Comparison of ENCODE assay signal across 15 cellular contexts in the genomic region with DNA sequence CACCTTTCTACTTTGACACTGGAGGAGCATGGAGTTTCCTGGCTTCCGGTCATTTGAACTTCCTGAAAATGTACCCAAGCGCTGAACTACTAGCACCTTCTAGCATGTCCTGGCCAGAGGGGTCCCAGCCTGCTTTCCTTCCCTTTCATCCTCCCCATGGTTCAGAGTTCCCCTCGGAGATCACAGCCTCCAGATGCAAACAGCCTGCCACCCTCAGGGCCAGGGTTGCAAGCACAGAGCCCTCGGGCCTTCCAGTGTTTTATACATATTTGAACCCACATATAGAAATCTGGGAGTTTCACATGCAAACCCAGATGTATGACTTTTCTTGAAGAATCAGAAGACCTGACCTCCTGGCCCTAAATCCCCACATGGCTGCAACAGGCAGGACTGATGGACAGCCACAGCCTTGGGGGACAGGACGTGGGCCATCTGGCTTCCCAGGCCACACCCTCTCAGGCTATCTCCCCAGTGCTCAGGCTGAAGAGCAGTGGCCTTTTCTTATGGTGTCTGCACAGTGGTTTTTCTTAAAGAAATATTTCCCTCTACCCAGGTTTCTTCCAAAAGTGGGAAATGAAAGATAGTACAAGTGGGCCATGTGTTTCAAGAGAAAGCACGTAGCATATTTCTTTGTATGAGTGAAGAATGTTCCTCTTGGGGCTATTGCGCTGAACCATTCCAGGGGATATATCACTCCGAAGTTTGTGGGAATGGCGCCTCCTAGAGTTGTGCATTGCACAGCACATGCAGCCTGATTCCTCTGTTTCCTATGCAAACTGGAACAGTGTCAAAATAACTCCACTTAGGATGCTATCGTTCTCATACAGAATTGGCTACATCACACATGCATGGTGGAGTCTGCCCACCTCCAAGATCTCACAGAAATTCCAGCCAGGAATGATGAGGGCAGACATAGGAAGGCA.
DNase-seq lines count a peak whose midpoint lies in the region; ATAC-seq, FAIRE-seq and TF ChIP-seq lines count a peak whose summit lies in the region.
"Had no signal": no experiment of that assay in that cellular context is flagged by ENCODE, and none has a peak within 500 bp of the region (broad histone marks: within the 10 kb centered on the region; RNA-seq: fewer than 3 reads in every experiment).

No MANE protein-coding gene starts in this region.

- H3K56ac ChIP-seq in mesendoderm (ENCODE audit: low read length) = no peak overlapping the region

- peak; percentile 51 for DNase-seq in BE2C
- peak; percentile 29 for DNase-seq in G401 (ENCODE audit: low spot score)
- no peak for DNase-seq in astrocyte (ENCODE audit: low read depth)
- peak; percentile 31 for DNase-seq in mesendoderm
- no peak for DNase-seq in GM23248
- DNase-seq in SIG-M5 (lab: John Stamatoyannopoulos, UW) = no peak
- DNase-seq: CD8-positive, alpha-beta T cell; GF-D8; KG1 had no signal

- WGBS in mesendoderm (ENCODE audit: extremely low coverage, insufficient coverage, low lambda C conversion rate) = no CpG with 5 or more reads among the region's 10 CpGs
- 79% methylated on average over 10 of the region's 10 CpGs for WGBS in GM23248 (ENCODE audit: low coverage in 1 of 2, low lambda C conversion rate in 2 of 2, missing lambda C conversion rate in 2 of 2), 2 experiments

- no peak overlapping the region for H2BK15ac ChIP-seq in mesendoderm (replicated peaks; ENCODE audit: low read depth)

- H3K4me2 ChIP-seq in astrocyte (ENCODE audit: low read length) (no peak overlapping the region), mesendoderm (ENCODE audit: low read length) (no peak overlapping the region), GM23248 (ENCODE audit: unreplicated experiment) (no peak overlapping the region)

- in situ Hi-C loops in G401 (cut with HindIII; ENCODE audit: low sequenced_read_pairs) (no loop called here), GM23248 (cut with MboI) (no loop called here)

- H2AFZ ChIP-seq in astrocyte (ENCODE audit: low read depth, low read length) (no peak overlapping the region), GM23248 (no peak overlapping the region)

- H3K27me3 ChIP-seq in BE2C (no peaks in the 10 kb centered on the region), astrocyte (ENCODE audit: insufficient read depth, low read length) (no peaks in the 10 kb centered on the region), mesendoderm (ENCODE audit: insufficient read depth, low read length, poor library complexity) (no peaks in the 10 kb centered on the region), GM23248 (replicated peaks; ENCODE audit: insufficient read depth) (no peaks in the 10 kb centered on the region)
- H3K27me3 ChIP-seq: colonic mucosa, pancreas, thyroid gland had no signal

- no peak for ATAC-seq in HG03469 (IDR thresholded peaks at IDR 0.05; ENCODE audit: unreplicated experiment)
- ATAC-seq: activated CD8-positive, alpha-beta T cell treated with anti-CD3 and anti-CD28 coated beads, Interleukin-2, amount 10 ng/mL, durations not matched to agents 7 days and 5 days; CD8-positive, alpha-beta T cell had no signal

- H3K27me3 Mint-ChIP-seq in astrocyte (ENCODE audit: low read depth, unreplicated experiment) = peaks cover 11% of the 10 kb centered on the region

- no peak overlapping the region for H4K8ac ChIP-seq in mesendoderm (ENCODE audit: low read depth, low read length)

- no peaks in the 10 kb centered on the region for H3K79me1 ChIP-seq in mesendoderm (ENCODE audit: low read length)

- no peaks in the 10 kb centered on the region for H3K36me3 Mint-ChIP-seq in astrocyte (ENCODE audit: low read depth, unreplicated experiment)
- H3K36me3 Mint-ChIP-seq: CD8-positive, alpha-beta T cell had no signal

- H3K4me3 Mint-ChIP-seq in astrocyte (ENCODE audit: unreplicated experiment) = no peak overlapping the region
- H3K4me3 Mint-ChIP-seq: activated CD8-positive, alpha-beta T cell treated with anti-CD3 and anti-CD28 coated beads, Interleukin-2, amount 10 ng/mL, durations not matched to agents 7 days and 5 days; CD8-positive, alpha-beta T cell had no signal

- H2BK120ac ChIP-seq in mesendoderm (ENCODE audit: low read depth, low read length) = no peak overlapping the region

- H3K4me3 ChIP-seq in BE2C (ENCODE audit: low read depth, low read length) = no peak overlapping the region
- H3K4me3 ChIP-seq in astrocyte (ENCODE audit: insufficient read depth, low read depth, low read length) = no peak overlapping the region
- no peak overlapping the region for H3K4me3 ChIP-seq in mesendoderm (ENCODE audit: low read length)
- H3K4me3 ChIP-seq in GM23248 = no peak overlapping the region
- H3K4me3 ChIP-seq: colonic mucosa, pancreas, skin epidermis, thyroid gland had no signal

- H4K5ac ChIP-seq in mesendoderm (ENCODE audit: low read length) = no peak overlapping the region

- no peak overlapping the region for H3K18ac ChIP-seq in mesendoderm (ENCODE audit: low read length)

- H3K27ac Mint-ChIP-seq in astrocyte (ENCODE audit: unreplicated experiment) = peak overlapping the region; percentile 17
- H3K27ac Mint-ChIP-seq: activated CD8-positive, alpha-beta T cell treated with anti-CD3 and anti-CD28 coated beads, Interleukin-2, amount 10 ng/mL, durations not matched to agents 7 days and 5 days; CD8-positive, alpha-beta T cell had no signal

- H3K27ac ChIP-seq in astrocyte (ENCODE audit: low read depth, low read length) = peak overlapping the region; percentile 20
- H3K27ac ChIP-seq in mesendoderm (ENCODE audit: low read depth, low read length) = no peak overlapping the region
- no peak overlapping the region for H3K27ac ChIP-seq in GM23248
- H3K27ac ChIP-seq: colonic mucosa, pancreas, skin epidermis, thyroid gland had no signal

- no peaks in the 10 kb centered on the region for H3K79me2 ChIP-seq in astrocyte (ENCODE audit: insufficient read depth, low read length)
- H3K79me2 ChIP-seq in mesendoderm (ENCODE audit: control insufficient read depth, insufficient read depth, low read length) = no peaks in the 10 kb centered on the region
- no peaks in the 10 kb centered on the region for H3K79me2 ChIP-seq in GM23248 (ENCODE audit: insufficient read depth)

- peaks cover 7% of the 10 kb centered on the region for H3K9me3 Mint-ChIP-seq in astrocyte (ENCODE audit: unreplicated experiment)
- H3K9me3 Mint-ChIP-seq: CD8-positive, alpha-beta T cell had no signal

- no peak for FAIRE-seq in astrocyte (lab: Jason Lieb, UNC)
- FAIRE-seq: pancreas had no signal

- H2AK5ac ChIP-seq in mesendoderm (ENCODE audit: low read length) = no peak overlapping the region

- no peaks in the 10 kb centered on the region for H4K20me1 ChIP-seq in astrocyte (ENCODE audit: insufficient read depth, low read length)
- no peaks in the 10 kb centered on the region for H4K20me1 ChIP-seq in GM23248 (ENCODE audit: insufficient read depth)

- H3K9me3 ChIP-seq in BE2C (no peaks in the 10 kb centered on the region), astrocyte (ENCODE audit: insufficient read depth, low read depth, low read length) (peaks cover 4% of the 10 kb centered on the region), GM23248 (ENCODE audit: low read depth) (no peaks in the 10 kb centered on the region)
- H3K9me3 ChIP-seq: colonic mucosa, pancreas, thyroid gland had no signal

- H3K4ac ChIP-seq in mesendoderm (ENCODE audit: low read depth, low read length) = no peak overlapping the region

- peaks cover 12% of the 10 kb centered on the region for H3K4me1 Mint-ChIP-seq in astrocyte (ENCODE audit: low read depth, unreplicated experiment)

- H3K9ac ChIP-seq in astrocyte (ENCODE audit: low read length) = no peak overlapping the region
- H3K9ac ChIP-seq in mesendoderm (ENCODE audit: low read length) = no peak overlapping the region
- no peak overlapping the region for H3K9ac ChIP-seq in GM23248

- H3F3A ChIP-seq in GM23248 (ENCODE audit: insufficient read depth) = no peaks in the 10 kb centered on the region

- peak; percentile 56 for TF ChIP-seq CTCF in BE2C (IDR thresholded peaks at IDR 0.05; ENCODE audit: low read depth, low read length)
- no peak for TF ChIP-seq CTCF in astrocyte (IDR thresholded peaks at IDR 0.05; ENCODE audit: insufficient read depth, low read depth, low read length)

- H3K23ac ChIP-seq in mesendoderm (ENCODE audit: low read length) = no peak overlapping the region

- H3K4me1 ChIP-seq in BE2C (peaks cover 28% of the 10 kb centered on the region), astrocyte (ENCODE audit: insufficient read depth, low read length) (peaks cover 4% of the 10 kb centered on the region), mesendoderm (ENCODE audit: control insufficient read depth, low read depth, low read length) (peaks cover 8% of the 10 kb centered on the region), GM23248 (ENCODE audit: insufficient read depth) (no peaks in the 10 kb centered on the region)
- H3K4me1 ChIP-seq: colonic mucosa, pancreas, thyroid gland had no signal

- H3K36me3 ChIP-seq in BE2C (no peaks in the 10 kb centered on the region), astrocyte (ENCODE audit: insufficient read depth, low read length) (no peaks in the 10 kb centered on the region), mesendoderm (ENCODE audit: control insufficient read depth, insufficient read depth, low read length) (no peaks in the 10 kb centered on the region), GM23248 (ENCODE audit: low read depth) (no peaks in the 10 kb centered on the region)
- H3K36me3 ChIP-seq: colonic mucosa, pancreas, thyroid gland had no signal

- H3K9me2 ChIP-seq in GM23248 (ENCODE audit: insufficient read depth) = no peaks in the 10 kb centered on the region

- H2BK5ac ChIP-seq in mesendoderm (ENCODE audit: low read length) = no peak overlapping the region

Comparison
In these comparisons a context has a peak if more than half of its experiments do, and no peak if none do; other contexts are left out.
1. DNase-seq: peak in BE2C (single experiment), G401 (single experiment) and mesendoderm (single experiment); none in astrocyte (single experiment), GM23248 (single experiment) and SIG-M5 (single experiment).